27 cellular contexts compared by ENCODE assay signal in genomic region chr2:62207480-62207879, GRCh38. TPM values are rescaled to one million over a fixed set of nuclear protein-coding genes. Genes with fewer than 3 reads are reported as not detected.
DNase-seq lines count a peak whose midpoint lies in the region; ATAC-seq, FAIRE-seq and TF ChIP-seq lines count a peak whose summit lies in the region.
"Had no signal": no experiment of that assay in that cellular context is flagged by ENCODE, and none has a peak within 500 bp of the region (broad histone marks: within the 10 kb centered on the region; RNA-seq: fewer than 3 reads in every experiment).

No MANE protein-coding gene starts in this region.

- H3K4me1 ChIP-seq in HEK293 (ENCODE audit: control insufficient read depth, insufficient read depth, low read length) (peaks cover 4% of the 10 kb centered on the region), trophoblast cell (ENCODE audit: control insufficient read depth in 1 of 2, insufficient read depth in 2 of 2, low read length in 2 of 2) (peaks cover under 1 to 3% of the 10 kb centered on the region in 2 experiments), Karpas-422 (ENCODE audit: low read length) (no peaks in the 10 kb centered on the region)
- H3K4me1 ChIP-seq: Caco-2 had no signal

- WGBS in trophoblast cell (ENCODE audit: extremely low coverage, insufficient coverage, insufficient read length) = no CpG with 5 or more reads among the region's 10 CpGs

- no peak overlapping the region for H3K18ac ChIP-seq in trophoblast cell (ENCODE audit: low read length)

- DNase-seq in GM12891 (ENCODE audit: insufficient read length, low spot score) (no peak), caudate nucleus (lab: John Stamatoyannopoulos, UW) (peak in 10 of 61 donors; percentile 14 to 55 (median 28)), trophoblast cell (no peak), Karpas-422 (no peak)
- DNase-seq: activated CD4-positive, alpha-beta T cell treated with anti-CD3 and anti-CD28 coated beads, Interleukin-2, amount 50 U/mL, for 48 hours; activated effector memory CD4-positive, alpha-beta T cell treated with Interleukin-2 at 50 U/mL for 16 hours; Caco-2; central memory CD4-positive, alpha-beta T cell; DMS53; mesenchymal stem cell; NCI-H1092 treated with DMSO at 0.1 percent for 48 hours; NCI-H187; posterior cingulate gyrus; right cardiac atrium; SK-N-SH; stimulated activated CD4-positive, alpha-beta T cell treated with anti-CD3 and anti-CD28 coated beads, Interleukin-1b, Interleukin-23, amount 100 ng/mL, for 48 hours; T-helper 17 cell; tibial artery had no signal

- H3K36me3 ChIP-seq in HEK293 (ENCODE audit: control insufficient read depth in 2 of 2, insufficient read depth in 1 of 2, low read length in 2 of 2) = no peaks in the 10 kb centered on the region
- peaks cover 4% of the 10 kb centered on the region in 2 experiments for H3K36me3 ChIP-seq in trophoblast cell (ENCODE audit: control insufficient read depth in 1 of 2, insufficient read depth in 2 of 2, low read length in 2 of 2)
- H3K36me3 ChIP-seq in Karpas-422 (ENCODE audit: insufficient read depth, low read length) = no peaks in the 10 kb centered on the region; the same call in 1 of the 2 replicates
- H3K36me3 ChIP-seq: neutrophil, tibial artery had no signal

- H3K4me3 ChIP-seq in HEK293 (ENCODE audit: low read depth, low read length) (no peak overlapping the region), trophoblast cell (ENCODE audit: low read depth, low read length) (no peak overlapping the region), Karpas-422 (ENCODE audit: low read length) (no peak overlapping the region)
- H3K4me3 ChIP-seq: BLaER1, tibial artery had no signal

- H3K9ac ChIP-seq in trophoblast cell (ENCODE audit: low read length) = no peak overlapping the region
- no peak overlapping the region for H3K9ac ChIP-seq in Karpas-422 (ENCODE audit: low read length)
- H3K9ac ChIP-seq: BLaER1, SK-N-SH had no signal

- TF ChIP-seq POLR2A in GM12891 (IDR thresholded peaks at IDR 0.05; ENCODE audit: low read depth, low read length) = no peak

- CTCF ChIA-PET in HEK293 (lab: Yijun Ruan, JAX) = no interaction called here

- H2BK12ac ChIP-seq in trophoblast cell (ENCODE audit: low read length) = no peak overlapping the region

- no peaks in the 10 kb centered on the region for H3K79me1 ChIP-seq in trophoblast cell (ENCODE audit: low read length)

- H4K20me1 ChIP-seq in Karpas-422 (ENCODE audit: insufficient read depth, low read depth, low read length) = peaks cover 20% of the 10 kb centered on the region; the same call in 1 of the 2 replicates

- peaks cover 44% of the 10 kb centered on the region for H3K79me2 ChIP-seq in trophoblast cell (ENCODE audit: control insufficient read depth, insufficient read depth, low read length, poor library complexity)
- peaks cover 99% of the 10 kb centered on the region for H3K79me2 ChIP-seq in Karpas-422 (ENCODE audit: low read length)

- H3K14ac ChIP-seq in trophoblast cell (ENCODE audit: low read length) = no peak overlapping the region

- ATAC-seq in GM19023 (IDR thresholded peaks at IDR 0.05; ENCODE audit: unreplicated experiment) (no peak), GM18867 (IDR thresholded peaks at IDR 0.05; ENCODE audit: unreplicated experiment) (no peak)
- ATAC-seq: activated CD4-positive, CD25-positive, alpha-beta regulatory T cell treated with anti-CD3 and anti-CD28 coated beads, Interleukin-2, amount 50 U/mL, for 24 hours; left lobe of liver; right cardiac atrium; T-helper 17 cell had no signal

- H3K27me3 ChIP-seq in trophoblast cell (ENCODE audit: insufficient read depth, low read length) (no peaks in the 10 kb centered on the region), Karpas-422 (ENCODE audit: low read length) (no peaks in the 10 kb centered on the region)
- H3K27me3 ChIP-seq: BLaER1, neutrophil, tibial artery had no signal

- no peak overlapping the region for H3K27ac ChIP-seq in HEK293 (ENCODE audit: extremely low read depth, low read depth, low read length)
- H3K27ac ChIP-seq in caudate nucleus (ENCODE audit: low read depth, low read length) = peak overlapping the region; percentile 24
- no peak overlapping the region for H3K27ac ChIP-seq in trophoblast cell (ENCODE audit: low read depth, low read length)
- H3K27ac ChIP-seq in Karpas-422 (ENCODE audit: low read length) = no peak overlapping the region
- H3K27ac ChIP-seq: BLaER1, neutrophil, tibial artery had no signal

- H3K9me3 ChIP-seq in HEK293 (ENCODE audit: control insufficient read depth, insufficient read depth, low read depth, low read length) (no peaks in the 10 kb centered on the region), trophoblast cell (ENCODE audit: insufficient read depth, low read depth, low read length) (peaks cover 3% of the 10 kb centered on the region), Karpas-422 (ENCODE audit: low read length) (peaks cover 39% of the 10 kb centered on the region)
- H3K9me3 ChIP-seq: Caco-2, neutrophil, SK-N-SH, tibial artery had no signal

- no peak overlapping the region for H4K8ac ChIP-seq in trophoblast cell (ENCODE audit: low read depth, low read length)

- FAIRE-seq in GM12891 (lab: Jason Lieb, UNC) = no peak
- FAIRE-seq: G401.6, GM19239 had no signal

- H3K23ac ChIP-seq in trophoblast cell (ENCODE audit: low read length) = no peak overlapping the region

- no peak overlapping the region for H2AFZ ChIP-seq in trophoblast cell (ENCODE audit: insufficient read depth, low read length, poor library complexity)
- no peak overlapping the region for H2AFZ ChIP-seq in Karpas-422 (ENCODE audit: low read length)

- no peak for TF ChIP-seq CTCF in HEK293 (tag by site-specific recombination; IDR thresholded peaks at IDR 0.05)

- POLR2A ChIA-PET in HEK293 (lab: Yijun Ruan, JAX) = no interaction called here

- H3K9me2 ChIP-seq in Karpas-422 (replicated peaks; ENCODE audit: insufficient read depth, low read length) = no peaks in the 10 kb centered on the region
- H3K9me2 ChIP-seq: SK-N-SH had no signal

- H3K4ac ChIP-seq in trophoblast cell (ENCODE audit: low read depth, low read length) = peak overlapping the region; percentile 87

- no peak overlapping the region for H3K4me2 ChIP-seq in trophoblast cell (ENCODE audit: low read length)
- H3K4me2 ChIP-seq in Karpas-422 (ENCODE audit: low read depth, low read length, poor library complexity, severe bottlenecking) = no peak overlapping the region
- H3K4me2 ChIP-seq: BLaER1, SK-N-SH had no signal

- no peak overlapping the region for H4K12ac ChIP-seq in trophoblast cell (ENCODE audit: low read depth, low read length)

- H4K91ac ChIP-seq in trophoblast cell (ENCODE audit: low read depth, low read length) = no peak overlapping the region

- no peak overlapping the region for H2AK5ac ChIP-seq in trophoblast cell (ENCODE audit: low read length)

- no peak overlapping the region for H2BK120ac ChIP-seq in trophoblast cell (ENCODE audit: insufficient read depth, low read length, poor library complexity)

- H2BK5ac ChIP-seq in trophoblast cell (ENCODE audit: low read depth, low read length, poor library complexity) = no peak overlapping the region

TF ChIP-seq in GM12891, 5 proteins besides CTCF, POLR2A, EP300 and RAD21:
- no peak for TF ChIP-seq PAX5 (IDR thresholded peaks at IDR 0.05; ENCODE audit: insufficient read depth, low read length, severe bottlenecking)
- peak; percentile 28; the same call in 1 of the 2 replicates for TF ChIP-seq POLR2AphosphoS5 (IDR thresholded peaks at IDR 0.05; ENCODE audit: low read depth, low read length)

TF ChIP-seq in HEK293, 187 proteins besides CTCF, POLR2A, EP300 and RAD21:
- TF ChIP-seq GLIS1 (tag by site-specific recombination; IDR thresholded peaks at IDR 0.05) (peak; percentile 34; the same call in 1 of the 2 replicates), ZIC2 (tag by site-specific recombination; IDR thresholded peaks at IDR 0.05) (peak; percentile 29; the same call in 1 of the 2 replicates), ZBTB26 (tag by site-specific recombination; optimal IDR thresholded peaks at IDR 0.05) (no peak)

RNA-seq across cellular contexts. Expression of gene B3GNT2, which starts 11.6 kb away (rescaled TPM):
- 47.2 TPM for polyA plus RNA-seq in GM12891 (2012; ENCODE audit: low read depth, missing spikeins)
- 24.8 and 26.0 TPM in 2 replicates for polyA plus RNA-seq in trophoblast cell (2013)
- total RNA-seq in Karpas-422 (2014; rRNA removed; shearing (Covaris generic); ENCODE audit: low replicate concordance) = 12.6 and 26.9 TPM in 2 replicates
